In the genomic region with DNA sequence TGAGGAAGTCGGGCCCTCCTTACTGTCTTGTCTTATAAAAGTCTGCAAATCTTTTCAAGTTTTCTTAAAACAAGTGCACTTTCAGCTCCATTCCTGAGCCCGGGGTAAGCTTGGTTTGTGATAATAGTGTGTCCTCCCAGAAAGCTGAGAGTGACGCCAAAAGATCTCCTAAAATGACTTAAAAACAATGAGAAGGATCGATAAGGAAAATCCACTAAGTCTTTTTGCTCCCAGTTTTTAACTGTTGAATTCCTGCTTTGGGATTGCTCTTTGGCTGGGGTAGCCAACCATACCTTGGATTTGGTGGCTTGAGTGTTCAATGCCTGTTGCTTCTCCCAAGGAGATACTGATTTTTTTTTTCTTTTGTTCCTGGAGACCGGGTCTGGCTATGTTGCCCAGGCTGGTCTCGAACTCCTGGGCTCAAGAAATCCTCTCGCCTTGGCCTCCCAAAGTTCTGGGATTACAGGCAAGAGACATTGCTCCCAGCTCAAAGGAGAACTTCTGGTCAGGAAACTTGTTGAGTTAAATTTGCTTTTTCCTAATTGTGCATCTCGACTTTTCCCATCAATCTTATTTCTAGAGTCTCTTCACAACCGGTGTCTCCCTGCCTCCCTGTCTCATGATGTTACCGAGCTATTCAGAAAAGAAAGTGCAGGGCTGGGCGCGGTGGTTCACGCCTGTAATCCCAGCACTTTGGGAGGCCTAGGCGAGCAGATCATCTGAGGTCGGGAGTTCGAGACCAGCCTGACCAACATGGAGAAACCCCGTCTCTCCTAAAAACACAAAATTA, we compare ENCODE assay signal across 8 cellular contexts. TPM values are rescaled to one million over a fixed set of nuclear protein-coding genes. Genes with fewer than 3 reads are reported as not detected.
DNase-seq lines count a peak whose midpoint lies in the region; FAIRE-seq and TF ChIP-seq lines count a peak whose summit lies in the region.

No MANE protein-coding gene starts in this region.

- H3K27me3 ChIP-seq in SJSA1 (replicated peaks): no peaks in the 10 kb centered on the region
- no peaks in the 10 kb centered on the region for H3K27me3 ChIP-seq in esophagus (ENCODE audit: control insufficient read depth in 1 of 2, insufficient read depth in 2 of 2, low read length in 2 of 2)
- no peaks in the 10 kb centered on the region for H3K27me3 ChIP-seq in osteoblast (ENCODE audit: insufficient read depth, low read length)

- peak overlapping the region; percentile 95 for H3K27ac Mint-ChIP-seq in Calu3 (ENCODE audit: unreplicated experiment)

- peak overlapping the region; percentile 92 for H3K4me3 Mint-ChIP-seq in Calu3 (ENCODE audit: low read depth, unreplicated experiment)

- H3K4me1 ChIP-seq in SJSA1 (replicated peaks) (peaks cover 36% of the 10 kb centered on the region), esophagus (ENCODE audit: control insufficient read depth in 2 of 2, insufficient read depth in 2 of 2, low read length in 1 of 2) (peaks cover 0 to 9% of the 10 kb centered on the region in 2 donors), osteoblast (ENCODE audit: insufficient read depth, low read length) (peaks cover 39% of the 10 kb centered on the region)

- H4K20me1 ChIP-seq in osteoblast (ENCODE audit: insufficient read depth, low read length): peaks cover 15% of the 10 kb centered on the region

- H3K36me3 Mint-ChIP-seq in Calu3 (ENCODE audit: insufficient read depth, unreplicated experiment): peaks cover 99% of the 10 kb centered on the region

- peaks cover 21% of the 10 kb centered on the region for H3K4me1 Mint-ChIP-seq in Calu3 (ENCODE audit: low read depth, unreplicated experiment)

- H3K36me3 ChIP-seq in SJSA1 (peaks cover 36% of the 10 kb centered on the region), esophagus (ENCODE audit: control insufficient read depth in 2 of 2, insufficient read depth in 2 of 2, low read length in 1 of 2) (peaks cover 4 to 5% of the 10 kb centered on the region in 2 donors), osteoblast (ENCODE audit: insufficient read depth, low read length) (peaks cover 18% of the 10 kb centered on the region)

- no peaks in the 10 kb centered on the region for H3K27me3 Mint-ChIP-seq in Calu3 (ENCODE audit: unreplicated experiment)

- DNase-seq in Calu3 (no peak), SJSA1 (ENCODE audit: low read depth in 1 of 2, low spot score in 2 of 2) (peak in 1 of 2 experiments; percentile 55), osteoblast (ENCODE audit: insufficient read length, low spot score, missing footprints) (no peak), HTR-8/SVneo (ENCODE audit: insufficient read length, low spot score) (no peak), NCI-H524 (lab: John Stamatoyannopoulos, UW) (no peak), NCI-H510A (lab: John Stamatoyannopoulos, UW) (no peak), NCI-H128 (lab: John Stamatoyannopoulos, UW; ENCODE audit: unreplicated experiment) (no peak)

- H2AFZ ChIP-seq in osteoblast (ENCODE audit: low read length): peak overlapping the region; percentile 3

- peak overlapping the region; percentile 67 for H3K4me3 ChIP-seq in SJSA1
- peak overlapping the region; percentile 83 to 93 for H3K4me3 ChIP-seq in esophagus (ENCODE audit: low read depth in 1 of 2, low read length in 2 of 2)
- H3K4me3 ChIP-seq in osteoblast (ENCODE audit: insufficient read depth, low read length): peak overlapping the region; percentile 92

- peaks cover 76% of the 10 kb centered on the region for H3K79me2 ChIP-seq in osteoblast (ENCODE audit: insufficient read depth, low read length)

- peak overlapping the region; percentile 85 for H3K4me2 ChIP-seq in osteoblast (ENCODE audit: insufficient read depth, low read length)

- TF ChIP-seq CTCF in Calu3 (IDR thresholded peaks at IDR 0.05; ENCODE audit: unreplicated experiment) (no peak), osteoblast (IDR thresholded peaks at IDR 0.05; ENCODE audit: extremely low read depth, low read depth, low read length) (no peak)

- no peaks in the 10 kb centered on the region for H3K9me3 Mint-ChIP-seq in Calu3 (ENCODE audit: low read depth, unreplicated experiment)

- no TSS peak for BruUV-seq in Calu3 (replicated peaks; lab: Mats Ljungman, UMichigan)

- intact Hi-C loops in Calu3 (cut with micrococcal nuclease; ENCODE audit: unreplicated experiment): no loop called here

- no peak for FAIRE-seq in HTR-8/SVneo (lab: Jason Lieb, UNC)

- H3K9me3 ChIP-seq in SJSA1 (replicated peaks) (no peaks in the 10 kb centered on the region), esophagus (ENCODE audit: control insufficient read depth in 2 of 2, insufficient read depth in 1 of 2, low read depth in 1 of 2, low read length in 1 of 2) (no peaks in the 10 kb centered on the region), osteoblast (ENCODE audit: low read depth, low read length) (no peaks in the 10 kb centered on the region)

- H3K27ac ChIP-seq in SJSA1 (peak overlapping the region; percentile 84), esophagus (ENCODE audit: low read depth in 2 of 2, low read length in 1 of 2) (peak overlapping the region; percentile 99), osteoblast (ENCODE audit: low read depth, low read length) (peak overlapping the region; percentile 98)

- CTCF ChIA-PET in Calu3 (lab: Charles Lee): interaction anchor here (0.5 to 3.9 kb wide), 11 partner anchors 32 to 226 kb away, joined by 3 to 24 read pairs (median 8); partner anchors contain the start of gene MYL12A

- WGBS in esophagus, 2 donors: 31 to 33% methylated on average over 17 of the region's 17 CpGs

RNA-seq across cellular contexts. Expression of gene TGIF1, which starts 3.0 kb away (rescaled TPM):
- total RNA-seq in Calu3 (2022) (129 and 139 TPM in 2 replicates), osteoblast (126 and 150 TPM in 2 replicates)
- 37.5 and 41.9 TPM in 2 replicates for total RNA-seq in SJSA1 (2014; rRNA removed; shearing (Covaris generic))
- 10 to 100 TPM; 25.1 to 29.7 TPM for polyA plus RNA-seq in esophagus
